In genomic region chr7:17665029-17665428, GRCh38 we compare ENCODE assay signal across 16 cellular contexts.
"Had no signal": no experiment of that assay in that cellular context is flagged by ENCODE, and none has a peak within 500 bp of the region (broad histone marks: within the 10 kb centered on the region; RNA-seq: fewer than 3 reads in every experiment).

No MANE protein-coding gene starts in this region.

- H3K27me3 ChIP-seq: heart left ventricle, right lobe of liver, tibial artery had no signal

- H3K9ac ChIP-seq: parathyroid adenoma had no signal

- H3K27ac ChIP-seq: heart left ventricle, parathyroid adenoma, psoas muscle, right lobe of liver, tibial artery had no signal

- ATAC-seq: esophagus mucosa; heart left ventricle; natural killer cell treated with Interleukin-12 subunit alpha and Interleukin-12 subunit beta and Interleukin-15 and Interleukin-18, amount 100 ng/mL, for 72 hours; psoas muscle; right lobe of liver; stimulated activated effector memory CD8-positive, alpha-beta T cell treated with anti-CD3 and anti-CD28 coated beads, Interleukin-12 subunit alpha, Interleukin-12 subunit beta, amount 100 ng/mL, for 72 hours had no signal

- FAIRE-seq: endometrium, frontal cortex had no signal

- H3K36me3 ChIP-seq: heart left ventricle, right lobe of liver, tibial artery had no signal

- H2AFZ ChIP-seq: parathyroid adenoma had no signal

- H3K9me3 ChIP-seq: heart left ventricle, psoas muscle, right lobe of liver, tibial artery had no signal

- H3K4me1 ChIP-seq: heart left ventricle, parathyroid adenoma, psoas muscle, right lobe of liver, tibial artery had no signal

- H3K79me2 ChIP-seq: parathyroid adenoma had no signal

- H3K4me3 ChIP-seq: heart left ventricle, psoas muscle, right lobe of liver, tibial artery had no signal

- DNase-seq: effector memory CD4-positive, alpha-beta T cell; heart left ventricle; hippocampal formation; kidney glomerular epithelial cell; retina; right lobe of liver; stimulated activated CD4-positive, alpha-beta T cell treated with anti-CD3 and anti-CD28 coated beads, Interleukin-4, amount 100 ng/mL, for 1 hour; stimulated activated CD8-positive, alpha-beta memory T cell treated with anti-CD3 and anti-CD28 coated beads, Interleukin-4, amount 100 ng/mL, for 48 hours; tibial artery had no signal
